1 cellular context compared by ENCODE assay signal in genomic region chr12:109111775-109112491, GRCh38.
TF ChIP-seq lines count a peak whose summit lies in the region.

No MANE protein-coding gene starts in this region.

TF ChIP-seq in HCT116, 20 proteins besides CTCF, POLR2A, EP300 and RAD21 (continued from another document):
- no peak for TF ChIP-seq CBX3 (IDR thresholded peaks at IDR 0.05; ENCODE audit: low read depth)
- TF ChIP-seq SP1 (IDR thresholded peaks at IDR 0.05; ENCODE audit: low read depth): no peak
- no peak for TF ChIP-seq ELF1 (IDR thresholded peaks at IDR 0.05; ENCODE audit: borderline replicate concordance, low read depth)
- no peak for TF ChIP-seq MAX (IDR thresholded peaks at IDR 0.05)
- no peak for TF ChIP-seq JUND (IDR thresholded peaks at IDR 0.05)
- TF ChIP-seq EGR1 (IDR thresholded peaks at IDR 0.05; ENCODE audit: low read depth): no peak
